ENCODE assay signal across 9 cellular contexts in the genomic region with DNA sequence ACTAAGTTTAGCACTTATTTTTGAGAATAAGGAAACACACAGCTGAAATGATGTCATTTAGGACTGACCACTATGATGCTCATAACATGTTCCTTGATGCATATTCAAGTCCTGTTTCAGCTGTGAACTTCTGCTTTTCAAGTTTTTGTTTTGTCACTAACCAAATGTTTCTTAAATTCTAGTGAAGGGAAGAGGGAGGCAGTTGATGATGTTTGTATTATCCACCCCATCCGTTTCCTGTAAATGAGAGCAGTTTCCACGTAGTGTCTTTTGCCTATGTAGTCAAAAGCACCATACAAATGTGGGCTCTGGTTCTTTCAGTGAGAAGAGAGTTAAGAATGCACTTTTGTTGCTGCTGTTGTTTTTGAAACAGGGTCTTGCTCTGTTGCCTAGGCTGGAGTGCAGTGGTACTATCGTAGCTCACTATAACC.
DNase-seq lines count a peak whose midpoint lies in the region; ATAC-seq and TF ChIP-seq lines count a peak whose summit lies in the region.
"Had no signal": no experiment of that assay in that cellular context is flagged by ENCODE, and none has a peak within 500 bp of the region (broad histone marks: within the 10 kb centered on the region; RNA-seq: fewer than 3 reads in every experiment).

No MANE protein-coding gene starts in this region.

- H3F3A ChIP-seq in OCI-LY1 (ENCODE audit: insufficient read depth, low read length) = no peaks in the 10 kb centered on the region
- peaks cover 7% of the 10 kb centered on the region for H3F3A ChIP-seq in smooth muscle cell (ENCODE audit: low read depth)

- H3K27ac ChIP-seq in OCI-LY1 (ENCODE audit: low read depth, low read length, poor library complexity, severe bottlenecking) (peak overlapping the region; percentile 40), right lobe of liver (peak overlapping the region in 2 of 3 donors; percentile 3 to 15), smooth muscle cell (ENCODE audit: low read depth) (no peak overlapping the region), mammary epithelial cell (ENCODE audit: insufficient read depth, low read depth, low read length) (no peak overlapping the region)
- H3K27ac ChIP-seq: KMS-11 had no signal

- no peak overlapping the region; the same call in 1 of the 2 replicates for H3K4me2 ChIP-seq in OCI-LY1 (ENCODE audit: low read length)
- H3K4me2 ChIP-seq in smooth muscle cell = no peak overlapping the region
- H3K4me2 ChIP-seq in mammary epithelial cell (ENCODE audit: insufficient read depth, low read depth, low read length) = no peak overlapping the region
- H3K4me2 ChIP-seq: KMS-11 had no signal

- BruUV-seq in mammary epithelial cell (replicated peaks; lab: Mats Ljungman, UMichigan) = no TSS peak

- DNase-seq in right lobe of liver (no peak), anterior cingulate cortex (lab: John Stamatoyannopoulos, UW) (no peak), smooth muscle cell (lab: John Stamatoyannopoulos, UW; ENCODE audit: unreplicated experiment) (no peak), DMS 273 (lab: John Stamatoyannopoulos, UW; ENCODE audit: unreplicated experiment) (no peak), mammary epithelial cell (no peak)

- H2AFZ ChIP-seq in OCI-LY1 (ENCODE audit: low read length) = no peak overlapping the region
- H2AFZ ChIP-seq in smooth muscle cell (ENCODE audit: low read depth) = no peak overlapping the region
- H2AFZ ChIP-seq in mammary epithelial cell (ENCODE audit: low read depth, low read length) = no peak overlapping the region

- H3K9ac ChIP-seq in OCI-LY1 (ENCODE audit: low read length) (no peak overlapping the region), smooth muscle cell (ENCODE audit: low read depth) (no peak overlapping the region), mammary epithelial cell (ENCODE audit: insufficient read depth, low read length) (no peak overlapping the region)
- H3K9ac ChIP-seq: KMS-11 had no signal

- H3K4me1 ChIP-seq in OCI-LY1 (ENCODE audit: insufficient read depth, low read length, severe bottlenecking) = peaks cover 17% of the 10 kb centered on the region
- peaks cover 0 to 23% (median 6%) of the 10 kb centered on the region in 4 donors for H3K4me1 ChIP-seq in right lobe of liver
- peaks cover 9% of the 10 kb centered on the region for H3K4me1 ChIP-seq in smooth muscle cell (ENCODE audit: low read depth)
- peaks cover 13% of the 10 kb centered on the region for H3K4me1 ChIP-seq in mammary epithelial cell (ENCODE audit: insufficient read depth, low read length)

- no peak overlapping the region for H3K4me3 ChIP-seq in OCI-LY1 (ENCODE audit: low read depth, low read length, poor library complexity, severe bottlenecking)
- H3K4me3 ChIP-seq in right lobe of liver = no peak overlapping the region
- no peak overlapping the region for H3K4me3 ChIP-seq in smooth muscle cell
- H3K4me3 ChIP-seq in mammary epithelial cell (replicated peaks in 1 of 3; ENCODE audit: insufficient read depth in 1 of 3, low read depth in 2 of 3, low read length in 3 of 3) = no peak overlapping the region

- H3K9me3 ChIP-seq in OCI-LY1 (ENCODE audit: low read length) (no peaks in the 10 kb centered on the region), right lobe of liver (no peaks in the 10 kb centered on the region), smooth muscle cell (replicated peaks; ENCODE audit: low read depth) (no peaks in the 10 kb centered on the region), mammary epithelial cell (replicated peaks; ENCODE audit: insufficient read depth, low read length) (no peaks in the 10 kb centered on the region)

- intact Hi-C loops in right lobe of liver (cut with DNase I) = no loop called here
- intact Hi-C loops in mammary epithelial cell (cut with micrococcal nuclease) = no loop called here

- CTCF ChIA-PET in mammary epithelial cell (lab: Charles Lee; ENCODE audit: low non-redundant PET) = no interaction called here

- H3K36me3 ChIP-seq in OCI-LY1 (ENCODE audit: insufficient read depth, low read length) (no peaks in the 10 kb centered on the region), right lobe of liver (no peaks in the 10 kb centered on the region), smooth muscle cell (ENCODE audit: low read depth) (no peaks in the 10 kb centered on the region), mammary epithelial cell (ENCODE audit: insufficient read depth, low read length) (no peaks in the 10 kb centered on the region)

- H3K27me3 ChIP-seq in OCI-LY1 (ENCODE audit: insufficient read depth, low read length) = no peaks in the 10 kb centered on the region
- no peaks in the 10 kb centered on the region for H3K27me3 ChIP-seq in right lobe of liver
- H3K27me3 ChIP-seq in smooth muscle cell (ENCODE audit: low read depth) = no peaks in the 10 kb centered on the region
- H3K27me3 ChIP-seq in mammary epithelial cell (ENCODE audit: insufficient read depth, low read length) = no peaks in the 10 kb centered on the region

- dilution Hi-C loops in mammary epithelial cell (cut with HindIII; ENCODE audit: low sequenced_read_pairs) = no loop called here

- WGBS in right lobe of liver (ENCODE audit: insufficient coverage, low coverage, low lambda C conversion rate, missing lambda C conversion rate) = 60% methylated on average over 3 of the region's 3 CpGs
- WGBS in smooth muscle cell (ENCODE audit: low lambda C conversion rate) = 78% methylated on average over 3 of the region's 3 CpGs
- 100% methylated on average over 3 of the region's 3 CpGs for WGBS in mammary epithelial cell (ENCODE audit: low coverage, missing lambda C conversion rate)

- no peaks in the 10 kb centered on the region for H3K9me2 ChIP-seq in OCI-LY1 (ENCODE audit: low read depth, low read length)

- H3K79me2 ChIP-seq in OCI-LY1 (ENCODE audit: insufficient read depth, low read length) = peaks cover 6% of the 10 kb centered on the region
- peaks cover 88% of the 10 kb centered on the region for H3K79me2 ChIP-seq in smooth muscle cell (ENCODE audit: low read depth)
- peaks cover 66% of the 10 kb centered on the region for H3K79me2 ChIP-seq in mammary epithelial cell (ENCODE audit: insufficient read depth, low read length)

- in situ Hi-C loops in mammary epithelial cell (cut with MboI; ENCODE audit: low sequenced_read_pairs in 2 of 2) = no loop called here

- no peaks in the 10 kb centered on the region for H4K20me1 ChIP-seq in OCI-LY1 (ENCODE audit: insufficient read depth, low read length)
- H4K20me1 ChIP-seq in smooth muscle cell (ENCODE audit: low read depth) = peaks cover 94% of the 10 kb centered on the region
- no peaks in the 10 kb centered on the region for H4K20me1 ChIP-seq in mammary epithelial cell (ENCODE audit: insufficient read depth, low read length)

- ATAC-seq in GM18868 (IDR thresholded peaks at IDR 0.05; ENCODE audit: unreplicated experiment) (peak; percentile 70), HG02759 (IDR thresholded peaks at IDR 0.05; ENCODE audit: unreplicated experiment) (peak; percentile 77), right lobe of liver (peak in 3 of 4 donors; percentile 33 to 40 (median 35))

- no peak for TF ChIP-seq CTCF in OCI-LY1 (IDR thresholded peaks at IDR 0.05; ENCODE audit: low read length)
- TF ChIP-seq CTCF in right lobe of liver (IDR thresholded peaks at IDR 0.05) = no peak
- no peak for TF ChIP-seq CTCF in smooth muscle cell (IDR thresholded peaks at IDR 0.05; ENCODE audit: borderline replicate concordance, insufficient read depth, poor library complexity, severe bottlenecking)
- no peak for TF ChIP-seq CTCF in mammary epithelial cell (conservative IDR thresholded peaks at IDR 0.05 in 1 of 2, IDR thresholded peaks at IDR 0.05 in 1 of 2; ENCODE audit: extremely low read depth in 1 of 2, insufficient read depth in 1 of 2, low read depth in 1 of 2, low read length in 2 of 2)

- TF ChIP-seq POLR2A in right lobe of liver (IDR thresholded peaks at IDR 0.05) = peak; percentile 51

Comparison
In these comparisons a context has a peak if more than half of its experiments do, and no peak if none do; other contexts are left out.
1. H3K27ac ChIP-seq: peak in OCI-LY1 (single experiment) and right lobe of liver (2 of 3); none in smooth muscle cell (single experiment) and mammary epithelial cell (single experiment).
2. Peak in every context shown above with its lines, with median percentiles within 50 percentile points of each other: ATAC-seq.